ENCODE assay signal across 21 cellular contexts in genomic region chr7:138004046-138004445, GRCh38.
"Had no signal": no experiment of that assay in that cellular context is flagged by ENCODE, and none has a peak within 500 bp of the region (broad histone marks: within the 10 kb centered on the region; RNA-seq: fewer than 3 reads in every experiment).

No MANE protein-coding gene starts in this region.

- H3K4me3 Mint-ChIP-seq: activated B cell treated with CpG ODN at 0.5 μM for 24 hours; activated CD8-positive, alpha-beta T cell treated with anti-CD3 and anti-CD28 coated beads, Interleukin-2, amount 10 ng/mL, durations not matched to agents 7 days and 5 days had no signal

- H3K9me3 Mint-ChIP-seq: activated B cell treated with CpG ODN at 0.5 μM for 24 hours; activated naive CD4-positive, alpha-beta T cell treated with anti-CD3 and anti-CD28 coated beads, Interleukin-2, amount 50 U/mL, for 24 hours had no signal

- H3K9me3 ChIP-seq: adrenal gland, esophagus squamous epithelium, left ventricle myocardium inferior, spleen, stomach, testis had no signal

- H3K27me3 Mint-ChIP-seq: activated B cell treated with CpG ODN at 0.5 μM for 24 hours; activated naive CD4-positive, alpha-beta T cell treated with anti-CD3 and anti-CD28 coated beads, Interleukin-2, amount 50 U/mL, for 24 hours had no signal

- H3K36me3 Mint-ChIP-seq: activated naive CD4-positive, alpha-beta T cell treated with anti-CD3 and anti-CD28 coated beads, Interleukin-2, amount 50 U/mL, for 24 hours had no signal

- H3K27me3 ChIP-seq: adrenal gland, esophagus squamous epithelium, spleen, stomach, testis had no signal

- H3K4me3 ChIP-seq: adrenal gland, esophagus squamous epithelium, left ventricle myocardium inferior, spleen, stomach, testis had no signal

- H3K27ac Mint-ChIP-seq: activated B cell treated with CpG ODN at 0.5 μM for 24 hours; activated CD8-positive, alpha-beta T cell treated with anti-CD3 and anti-CD28 coated beads, Interleukin-2, amount 10 ng/mL, durations not matched to agents 7 days and 5 days had no signal

- ATAC-seq: activated CD8-positive, alpha-beta T cell treated with anti-CD3 and anti-CD28 coated beads, Interleukin-2, amount 10 ng/mL, durations not matched to agents 7 days and 5 days; sciatic nerve had no signal

- H3K27ac ChIP-seq: adrenal gland, esophagus squamous epithelium, left ventricle myocardium inferior, spleen, stomach, testis had no signal

- DNase-seq: activated B cell treated with CpG ODN at 0.5 μM for 24 hours; activated CD4-positive, alpha-beta T cell treated with anti-CD3 and anti-CD28 coated beads for 48 hours; activated CD8-positive, alpha-beta memory T cell treated with anti-CD3 and anti-CD28 coated beads, Interleukin-2, amount 50 U/mL, for 4 hours; activated CD8-positive, alpha-beta T cell treated with anti-CD3 and anti-CD28 coated beads, Interleukin-2, amount 10 ng/mL, durations not matched to agents 7 days and 5 days; activated effector memory CD4-positive, alpha-beta T cell treated with anti-CD3 and anti-CD28 coated beads, Interleukin-2, amount 50 U/mL, for 16 hours; activated T-cell treated with anti-CD3 and anti-CD28 coated beads, Interleukin-2, amount 50 U/mL, for 48 hours; adrenal gland; effector CD4-positive, alpha-beta T cell; esophagus squamous epithelium; foreskin fibroblast; glutamatergic neuron; hypothalamus; kidney; left ventricle myocardium inferior; mesenchymal stem cell; spleen; stomach; T-helper 2 cell; testis had no signal

- H3K36me3 ChIP-seq: adrenal gland, esophagus squamous epithelium, left ventricle myocardium inferior, spleen, stomach had no signal
